12 cellular contexts compared by ENCODE assay signal in the genomic region with DNA sequence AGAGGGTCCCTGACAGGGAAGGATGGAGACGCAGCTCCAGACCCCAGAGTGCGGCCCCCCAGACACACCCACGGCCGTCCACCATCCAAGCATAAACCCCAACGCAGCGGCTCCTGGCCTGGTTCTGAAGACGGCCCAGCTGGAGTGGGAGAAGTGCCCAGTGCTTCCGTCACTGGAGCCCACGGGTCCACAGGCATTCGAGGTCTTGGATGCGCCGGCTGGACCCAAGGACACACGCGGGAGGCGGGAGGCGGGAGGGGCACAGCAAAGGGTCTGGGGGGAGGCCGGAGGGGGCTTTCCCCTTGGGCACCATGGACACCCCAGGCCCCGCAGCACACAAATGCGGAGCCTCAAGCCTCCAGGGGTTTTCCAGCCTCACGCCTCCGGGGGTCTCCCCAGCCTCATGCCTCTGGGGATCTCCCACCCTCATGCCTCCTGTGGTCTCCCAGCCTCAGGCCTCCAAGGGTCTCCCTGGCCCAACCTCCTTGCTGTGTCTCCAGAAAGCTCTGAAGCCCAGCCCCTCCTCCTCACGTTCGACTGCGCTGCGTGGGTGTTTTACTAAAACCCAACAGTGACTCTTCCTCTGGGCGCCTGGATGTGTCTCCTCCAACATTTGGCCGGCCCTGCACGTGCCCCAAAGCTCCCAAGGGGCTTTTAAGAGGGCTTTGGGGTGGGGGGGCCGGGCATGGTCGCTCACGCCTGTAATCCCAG. TPM values are rescaled to one million over a fixed set of nuclear protein-coding genes. Genes with fewer than 3 reads are reported as not detected.
DNase-seq lines count a peak whose midpoint lies in the region; ATAC-seq and TF ChIP-seq lines count a peak whose summit lies in the region.
"Had no signal": no experiment of that assay in that cellular context is flagged by ENCODE, and none has a peak within 500 bp of the region (broad histone marks: within the 10 kb centered on the region; RNA-seq: fewer than 3 reads in every experiment).

No MANE protein-coding gene starts in this region.

- H3K9me3 ChIP-seq in heart left ventricle (no peaks in the 10 kb centered on the region), sigmoid colon (no peaks in the 10 kb centered on the region)

- H3K27me3 ChIP-seq in heart left ventricle = peaks cover 0 to 15% (median 0%) of the 10 kb centered on the region in 9 donors
- H3K27me3 ChIP-seq in sigmoid colon = peaks cover 0 to 5% (median 0%) of the 10 kb centered on the region in 3 donors
- H3K27me3 ChIP-seq in foreskin keratinocyte = peaks cover 12% of the 10 kb centered on the region

- TF ChIP-seq POLR2A in heart left ventricle (IDR thresholded peaks at IDR 0.05) (no peak), sigmoid colon (IDR thresholded peaks at IDR 0.05) (no peak)

- TF ChIP-seq CTCF in GM12875 (IDR thresholded peaks at IDR 0.05; ENCODE audit: borderline replicate concordance, insufficient read depth, low read depth, low read length) = no peak
- TF ChIP-seq CTCF in heart left ventricle (IDR thresholded peaks at IDR 0.05) = no peak
- TF ChIP-seq CTCF in sigmoid colon (IDR thresholded peaks at IDR 0.05) = no peak
- no peak for TF ChIP-seq CTCF in foreskin keratinocyte (conservative IDR thresholded peaks at IDR 0.05)

- TF ChIP-seq EP300 in sigmoid colon (IDR thresholded peaks at IDR 0.05) = no peak

- 45 to 65% (median 64%) methylated on average over 20 to 31 of the region's 31 CpGs for WGBS in heart left ventricle, 4 donors
- 69 to 72% methylated on average over 31 of the region's 31 CpGs for WGBS in sigmoid colon, 2 donors

- H3K36me3 ChIP-seq in heart left ventricle (no peaks in the 10 kb centered on the region), sigmoid colon (no peaks in the 10 kb centered on the region)

- H3K4me3 ChIP-seq in GM12875 (ENCODE audit: low read depth, low read length) = peak overlapping the region; percentile 44
- peak overlapping the region in 11 of 12 donors; percentile 23 to 57 (median 50) for H3K4me3 ChIP-seq in heart left ventricle
- H3K4me3 ChIP-seq in sigmoid colon = peak overlapping the region; percentile 14 to 46 (median 42)

- intact Hi-C loops in heart left ventricle (cut with DNase I) = loop anchor here (2.0 to 10.0 kb wide), 7 partner anchors 55 to 125 kb away; a partner anchor contains a TSS
- intact Hi-C loops in sigmoid colon (cut with DNase I) = loop anchor here (5.0 kb wide), 1 partner anchor 110 kb away; no protein-coding TSS in a partner anchor

- H3K27ac ChIP-seq in angular gyrus (ENCODE audit: low read depth, low read length) (peak overlapping the region; percentile 30), heart left ventricle (peak overlapping the region in 9 of 12 donors; percentile 18 to 87 (median 76)), sigmoid colon (peak overlapping the region; percentile 24 to 52 (median 46)), foreskin keratinocyte (no peak overlapping the region)

- H3K4me1 ChIP-seq in heart left ventricle = peaks cover 4 to 57% (median 36%) of the 10 kb centered on the region in 12 donors
- H3K4me1 ChIP-seq in sigmoid colon = peaks cover 0 to 31% (median 29%) of the 10 kb centered on the region in 4 donors
- peaks cover 11% of the 10 kb centered on the region for H3K4me1 ChIP-seq in foreskin keratinocyte

- ATAC-seq in heart left ventricle = peak in 3 of 4 donors; percentile 10 to 47 (median 14)
- no peak for ATAC-seq in foreskin keratinocyte

- DNase-seq in heart left ventricle (peak; percentile 61 to 72 (median 67)), sigmoid colon (peak; percentile 84), COLO829 (ENCODE audit: low spot score) (no peak), SK-N-DZ (ENCODE audit: low spot score) (no peak), COR-L47 (lab: John Stamatoyannopoulos, UW) (no peak), foreskin keratinocyte (no peak)
- DNase-seq: NCI-H1105 treated with DMSO at 0.1 percent for 48 hours had no signal

RNA-seq across cellular contexts. Expression of a gene that starts 15.2 kb away (rescaled TPM):
- total RNA-seq in heart left ventricle (10 to 100 TPM in 2 of 9 donors, 1 to 10 TPM in 7; 4.1 to 12.9 (median 8.6) TPM), sigmoid colon (10 to 100 TPM in 2 of 4 donors, 1 to 10 TPM in 2; 8.9 to 25.5 (median 11.8) TPM), foreskin keratinocyte (4.5 and 5.5 TPM in 2 replicates)
- polyA plus RNA-seq in heart left ventricle (10 to 100 TPM in 1 of 2 donors, 1 to 10 TPM in 1; 5.6 to 15.2 TPM), sigmoid colon (10 to 100 TPM; 18.0 to 29.7 (median 26.6) TPM), foreskin keratinocyte (6.8 and 8.1 TPM in 2 replicates)
- 6.3 and 12.0 TPM in 2 replicates for polyA plus RNA-seq in SK-N-DZ (2014; cell fraction: cytosol; rRNA removed)
- polyA plus RNA-seq in SK-N-DZ (2014; cell fraction: nucleus; rRNA removed) = 51.9 and 63.3 TPM in 2 replicates

RNA-seq across cellular contexts. Expression of a gene that starts 15.4 kb away (rescaled TPM):
- total RNA-seq in heart left ventricle (1 to 10 TPM in 8 of 9 donors, under 1 TPM in 1; 0.81 to 5.5 (median 2.7) TPM), sigmoid colon (1 to 10 TPM; 1.4 to 3.3 (median 2.9) TPM), foreskin keratinocyte (0.39 and 0.88 TPM in 2 replicates)
- polyA plus RNA-seq in heart left ventricle (1 to 10 TPM in 1 of 2 donors, under 1 TPM in 1; 0.44 to 4.1 TPM), sigmoid colon (10 to 100 TPM; 15.0 to 16.4 (median 15.4) TPM), foreskin keratinocyte (0.50 and 0.91 TPM in 2 replicates)
- 0.05 TPM in 1 of 2 replicates, not detected in the other for polyA plus RNA-seq in SK-N-DZ (2014; cell fraction: cytosol; rRNA removed)
- polyA plus RNA-seq in SK-N-DZ (2014; cell fraction: nucleus; rRNA removed) = 0.95 and 1.3 TPM in 2 replicates
- total RNA-seq: H4, OCI-LY7 had no signal

RNA-seq across cellular contexts. Expression of a gene that starts 33.4 kb away (rescaled TPM):
- not detected for total RNA-seq in heart left ventricle
- polyA plus RNA-seq in heart left ventricle = not detected
- total RNA-seq in sigmoid colon = under 1 TPM in 1 of 4 donors, not detected in 3; 0.71 TPM
- 10 to 100 TPM; 32.4 to 65.3 (median 44.4) TPM for polyA plus RNA-seq in sigmoid colon
- polyA plus RNA-seq in SK-N-DZ (2014; cell fraction: cytosol; rRNA removed) = 1.6 TPM in 1 of 2 replicates, not detected in the other
- 0.67 and 0.70 TPM in 2 replicates for polyA plus RNA-seq in SK-N-DZ (2014; cell fraction: nucleus; rRNA removed)
- total RNA-seq in foreskin keratinocyte = not detected in 2 replicates
- not detected in 2 replicates for polyA plus RNA-seq in foreskin keratinocyte
- total RNA-seq: activated T-helper 1 cell treated with anti-CD3 and anti-CD28 coated beads, Interleukin-12 subunit alpha, Interleukin-12 subunit beta, Interleukin-2, Interleukin-4 antibody, amounts not matched to agents 30 ng/mL and 10 ng/mL and 1 ng/mL, durations not matched to agents 14 hours and 24 hours and 36 hours; OCI-LY7 had no signal

RNA-seq across cellular contexts. Expression of a gene that starts 51.4 kb away (rescaled TPM):
- total RNA-seq in heart left ventricle (10 to 100 TPM in 8 of 9 donors, 1 to 10 TPM in 1; 7.5 to 21.0 (median 12.6) TPM), sigmoid colon (10 to 100 TPM; 21.8 to 33.8 (median 27.4) TPM), foreskin keratinocyte (28.9 and 29.1 TPM in 2 replicates)
- polyA plus RNA-seq in heart left ventricle (10 to 100 TPM; 17.3 to 22.1 TPM), sigmoid colon (10 to 100 TPM; 24.0 to 50.4 (median 42.4) TPM), foreskin keratinocyte (30.5 and 31.9 TPM in 2 replicates)
- 70.9 and 72.1 TPM in 2 replicates for polyA plus RNA-seq in SK-N-DZ (2014; cell fraction: cytosol; rRNA removed)
- polyA plus RNA-seq in SK-N-DZ (2014; cell fraction: nucleus; rRNA removed) = 252 and 303 TPM in 2 replicates

Comparison
In these comparisons a context has a peak if more than half of its experiments do, and no peak if none do; other contexts are left out.
1. DNase-seq: peak in heart left ventricle (5 of 5) and sigmoid colon (single experiment); none in COLO829 (single experiment), SK-N-DZ (single experiment), COR-L47 (single experiment) and foreskin keratinocyte (0 of 2).
2. Peak in every context shown above with its lines, with median percentiles within 50 percentile points of each other: H3K4me3 ChIP-seq.